ENCODE assay signal across 9 cellular contexts in genomic region chr11:65013130-65013691, GRCh38. TPM values are rescaled to one million over a fixed set of nuclear protein-coding genes. Genes with fewer than 3 reads are reported as not detected.
DNase-seq lines count a peak whose midpoint lies in the region; ATAC-seq, FAIRE-seq and TF ChIP-seq lines count a peak whose summit lies in the region.
"Had no signal": no experiment of that assay in that cellular context is flagged by ENCODE, and none has a peak within 500 bp of the region (broad histone marks: within the 10 kb centered on the region; RNA-seq: fewer than 3 reads in every experiment).

No MANE protein-coding gene starts in this region.

- H2AFZ ChIP-seq in H1 (ENCODE audit: low read length), result peak overlapping the region; percentile 1; the same call in 1 of the 2 replicates

- no peak overlapping the region for H4K5ac ChIP-seq in H1 (ENCODE audit: insufficient read length, low read depth, low read length)

- peak overlapping the region; percentile 81 for H3K4me3 Mint-ChIP-seq in activated CD8-positive, alpha-beta T cell treated with anti-CD3 and anti-CD28 coated beads, Interleukin-2, amount 10 ng/mL, durations not matched to agents 7 days and 5 days
- H3K4me3 Mint-ChIP-seq in mesothelial cell of epicardium, result peak overlapping the region; percentile 79

- H3K4me3 ChIP-seq in BLaER1, result peak overlapping the region; percentile 77
- H3K4me3 ChIP-seq in H1 (ENCODE audit: extremely low read depth in 1 of 4, insufficient read depth in 2 of 4, low read depth in 3 of 4, low read length in 4 of 4), result peak overlapping the region in 3 of 4 experiments; percentile 66 to 92 (median 81)

- H3K4me2 ChIP-seq in BLaER1, result peak overlapping the region; percentile 92
- peak overlapping the region; percentile 2 to 92; a peak in 3 of 4 replicates for H3K4me2 ChIP-seq in H1 (ENCODE audit: insufficient read depth in 1 of 2, low read depth in 2 of 2, low read length in 2 of 2)

- peak overlapping the region; percentile 94 for H3K27ac ChIP-seq in BLaER1
- H3K27ac ChIP-seq in H1 (ENCODE audit: low read depth, low read length), result peak overlapping the region; percentile 88; the same call in 1 of the 2 replicates

- no peaks in the 10 kb centered on the region for H3K79me1 ChIP-seq in H1 (ENCODE audit: low read depth, low read length)

- H4K20me1 ChIP-seq in BLaER1, result no peaks in the 10 kb centered on the region; the same call in 1 of the 2 replicates
- peaks cover 3% of the 10 kb centered on the region in 2 experiments for H4K20me1 ChIP-seq in H1 (replicated peaks in 1 of 2; ENCODE audit: control insufficient read depth in 1 of 2, insufficient read depth in 2 of 2, low read length in 2 of 2)

- peaks cover 18% of the 10 kb centered on the region for H3K36me3 Mint-ChIP-seq in activated CD8-positive, alpha-beta T cell treated with anti-CD3 and anti-CD28 coated beads, Interleukin-2, amount 10 ng/mL, durations not matched to agents 7 days and 5 days (ENCODE audit: low read depth)
- H3K36me3 Mint-ChIP-seq in mesothelial cell of epicardium, result peaks cover 13% of the 10 kb centered on the region

- TF ChIP-seq CTCF in H1 (IDR thresholded peaks at IDR 0.05; ENCODE audit: control extremely low read depth in 1 of 3, insufficient read depth in 1 of 3, low read depth in 1 of 3, low read length in 3 of 3), result peak; percentile 61 to 94 (median 78)
- TF ChIP-seq CTCF in mesothelial cell of epicardium (IDR thresholded peaks at IDR 0.05; ENCODE audit: unreplicated experiment), result no peak

- H3K23ac ChIP-seq in H1 (ENCODE audit: insufficient read length), result no peak overlapping the region

- peaks cover 40% of the 10 kb centered on the region for H3K4me1 ChIP-seq in BLaER1
- H3K4me1 ChIP-seq in H1 (replicated peaks in 1 of 4; ENCODE audit: control insufficient read depth in 3 of 4, insufficient read depth in 4 of 4, low read length in 3 of 4), result peaks cover 0 to 7% (median under 1%) of the 10 kb centered on the region in 4 experiments; a peak in 4 of 7 replicates

- no peak overlapping the region for H2BK15ac ChIP-seq in H1 (ENCODE audit: low read length)

- H3K9ac ChIP-seq in BLaER1, result peak overlapping the region; percentile 86
- H3K9ac ChIP-seq in H1 (replicated peaks in 1 of 4; ENCODE audit: extremely low read depth in 1 of 4, low read depth in 3 of 4, low read length in 3 of 4), result peak overlapping the region in 2 of 4 experiments; percentile 73 to 79; a peak in 2 of 7 replicates

- peak in 1 of 2 experiments; percentile 39; a peak in 1 of 3 replicates for TF ChIP-seq EP300 in H1 (IDR thresholded peaks at IDR 0.05; ENCODE audit: borderline replicate concordance in 1 of 2, low read depth in 2 of 2, low read length in 2 of 2)

- no peak overlapping the region for H2AK5ac ChIP-seq in H1 (ENCODE audit: low read depth, low read length)

- ATAC-seq in GM21447 (IDR thresholded peaks at IDR 0.05; ENCODE audit: unreplicated experiment), result peak; percentile 62
- ATAC-seq in activated CD8-positive, alpha-beta T cell treated with anti-CD3 and anti-CD28 coated beads, Interleukin-2, amount 10 ng/mL, durations not matched to agents 7 days and 5 days, result no peak

- no peak for TF ChIP-seq POLR2A in H1 (IDR thresholded peaks at IDR 0.05; ENCODE audit: control extremely low read depth in 1 of 2, low read depth in 2 of 2, low read length in 2 of 2)

- CTCF ChIA-PET in activated CD8-positive, alpha-beta T cell treated with anti-CD3 and anti-CD28 coated beads, Interleukin-2, amount 10 ng/mL, durations not matched to agents 7 days and 5 days (lab: Charles Lee), result interaction anchor here (0.6 to 4.3 kb wide), 50 partner anchors 10 to 317 kb away, joined by 3 to 47 read pairs (median 5); partner anchors contain the start of genes BATF2, CDC42BPG, CDCA5 and FAU
- CTCF ChIA-PET in H1 (lab: Charles Lee; ENCODE audit: partially characterized antibody), result interaction anchor here (0.6 to 6.5 kb wide), 45 partner anchors 8 to 242 kb away, joined by 3 to 48 read pairs (median 4); partner anchors contain the start of genes BATF2, CDCA5, SAC3D1 and SNX15

- H3K9me3 ChIP-seq in BLaER1, result no peaks in the 10 kb centered on the region
- no peaks in the 10 kb centered on the region for H3K9me3 ChIP-seq in H1 (ENCODE audit: insufficient read depth in 2 of 2, low read depth in 1 of 2, low read length in 1 of 2)

- H3K4ac ChIP-seq in H1 (replicated peaks; ENCODE audit: insufficient read length, low read depth, low read length), result no peak overlapping the region

- H3K9me3 Mint-ChIP-seq in activated CD8-positive, alpha-beta T cell treated with anti-CD3 and anti-CD28 coated beads, Interleukin-2, amount 10 ng/mL, durations not matched to agents 7 days and 5 days (ENCODE audit: insufficient read depth), result no peaks in the 10 kb centered on the region
- H3K9me3 Mint-ChIP-seq in mesothelial cell of epicardium, result no peaks in the 10 kb centered on the region

- peaks cover 25% of the 10 kb centered on the region for H3K4me1 Mint-ChIP-seq in activated CD8-positive, alpha-beta T cell treated with anti-CD3 and anti-CD28 coated beads, Interleukin-2, amount 10 ng/mL, durations not matched to agents 7 days and 5 days (ENCODE audit: low read depth)
- peaks cover 11% of the 10 kb centered on the region for H3K4me1 Mint-ChIP-seq in mesothelial cell of epicardium

- no peak overlapping the region for H4K91ac ChIP-seq in H1 (replicated peaks; ENCODE audit: insufficient read length, low read length)

- H3K14ac ChIP-seq in H1 (ENCODE audit: insufficient read length), result no peak overlapping the region

- peaks cover 2% of the 10 kb centered on the region; the same call in 1 of the 2 replicates for H3K23me2 ChIP-seq in H1 (ENCODE audit: low read depth, low read length)

- peaks cover 0 to 10% of the 10 kb centered on the region in 2 experiments; a peak in 1 of 4 replicates for H3K79me2 ChIP-seq in H1 (ENCODE audit: control insufficient read depth in 1 of 2, insufficient read depth in 2 of 2, low read length in 2 of 2)

- H2BK5ac ChIP-seq in H1 (ENCODE audit: low read depth, low read length), result no peak overlapping the region

- POLR2A ChIA-PET in activated CD8-positive, alpha-beta T cell treated with anti-CD3 and anti-CD28 coated beads, Interleukin-2, amount 10 ng/mL, durations not matched to agents 7 days and 5 days (lab: Charles Lee), result interaction anchor here (0.5 to 3.2 kb wide), 9 partner anchors 13 to 240 kb away, joined by 3 to 14 read pairs (median 3); partner anchors contain the start of genes FAU, MRPL49, PPP2R5B and SAC3D1
- POLR2A ChIA-PET in H1 (lab: Charles Lee; ENCODE audit: partially characterized antibody), result interaction anchor here (0.8 to 3.7 kb wide), 8 partner anchors 9 to 99 kb away, joined by 3 to 20 read pairs (median 3); partner anchors contain the start of genes BATF2, PPP2R5B and TM7SF2

- H3K27ac Mint-ChIP-seq in activated CD8-positive, alpha-beta T cell treated with anti-CD3 and anti-CD28 coated beads, Interleukin-2, amount 10 ng/mL, durations not matched to agents 7 days and 5 days, result peak overlapping the region; percentile 94
- peak overlapping the region; percentile 93 for H3K27ac Mint-ChIP-seq in mesothelial cell of epicardium

- H3K36me3 ChIP-seq in BLaER1 (peaks cover 10% of the 10 kb centered on the region), H1 (ENCODE audit: control insufficient read depth in 2 of 4, insufficient read depth in 4 of 4, low read length in 3 of 4) (peaks cover 0 to under 1% (median under 1%) of the 10 kb centered on the region in 4 experiments; a peak in 2 of 8 replicates)

- no peak overlapping the region for H3K56ac ChIP-seq in H1 (replicated peaks; ENCODE audit: insufficient read length, low read depth, low read length)

- 29% methylated on average over 14 of the region's 14 CpGs; no CpG with 5 or more reads in 1 of the 2 experiments for WGBS in H1 (ENCODE audit: extremely low coverage in 1 of 2, insufficient coverage in 1 of 2, insufficient read length in 1 of 2, insufficient replicate concordance in 2 of 2, low coverage in 1 of 2, low lambda C conversion rate in 2 of 2, missing lambda C conversion rate in 1 of 2), 2 experiments

- peak; percentile 71 to 81 for TF ChIP-seq RAD21 in H1 (IDR thresholded peaks at IDR 0.05 in 1 of 2, conservative IDR thresholded peaks at IDR 0.05 in 1 of 2; ENCODE audit: low read depth in 2 of 2, low read length in 2 of 2)

- H3K27me3 ChIP-seq in BLaER1 (no peaks in the 10 kb centered on the region), H1 (replicated peaks in 1 of 4; ENCODE audit: control insufficient read depth in 3 of 4, extremely low read depth in 1 of 4, insufficient read depth in 3 of 4, low read length in 3 of 4) (no peaks in the 10 kb centered on the region)

- peak overlapping the region; percentile 81; the same call in 1 of the 2 replicates for H4K8ac ChIP-seq in H1 (ENCODE audit: extremely low read depth, insufficient read depth, low read length)

- no peak overlapping the region for H2BK12ac ChIP-seq in H1 (ENCODE audit: low read depth, low read length)

- no peaks in the 10 kb centered on the region for H3K27me3 Mint-ChIP-seq in activated CD8-positive, alpha-beta T cell treated with anti-CD3 and anti-CD28 coated beads, Interleukin-2, amount 10 ng/mL, durations not matched to agents 7 days and 5 days (ENCODE audit: low read depth)
- H3K27me3 Mint-ChIP-seq in mesothelial cell of epicardium (ENCODE audit: low read depth), result no peaks in the 10 kb centered on the region

- H2BK120ac ChIP-seq in H1 (replicated peaks; ENCODE audit: low read depth, low read length), result no peak overlapping the region

- FAIRE-seq in H1 (lab: Jason Lieb, UNC), result no peak

- H2BK20ac ChIP-seq in H1 (ENCODE audit: low read length), result no peak overlapping the region

- DNase-seq in NCI-H187 treated with DMSO at 0.1 percent for 48 hours (lab: John Stamatoyannopoulos, UW), result peak; percentile 19
- peak; percentile 95 for DNase-seq in activated CD8-positive, alpha-beta T cell treated with anti-CD3 and anti-CD28 coated beads, Interleukin-2, amount 10 ng/mL, durations not matched to agents 7 days and 5 days
- peak in 1 of 2 experiments; percentile 93 for DNase-seq in H1 (ENCODE audit: low read depth in 1 of 2, low spot score in 2 of 2)
- peak; percentile 71 to 87 for DNase-seq in mesothelial cell of epicardium (ENCODE audit: low spot score in 2 of 2, unreplicated experiment in 2 of 2)
- DNase-seq in stimulated activated CD8-positive, alpha-beta memory T cell treated with anti-CD3 and anti-CD28 coated beads, Interleukin-4, amount 100 ng/mL, for 1 hour (ENCODE audit: low read depth in 2 of 2, low spot score in 1 of 2), result peak; percentile 73 to 84
- no peak for DNase-seq in inferior parietal cortex (ENCODE audit: extremely low spot score)

- no peak overlapping the region for H3K18ac ChIP-seq in H1 (ENCODE audit: extremely low read depth, low read length)

RNA-seq across cellular contexts. Expression of gene ARL2, which starts 0.7 kb away (rescaled TPM):
- total RNA-seq in activated CD8-positive, alpha-beta T cell treated with anti-CD3 and anti-CD28 coated beads, Interleukin-2, amount 10 ng/mL, durations not matched to agents 7 days and 5 days, result 10 to 100 TPM; 69.1 to 79.2 TPM
- total RNA-seq in H1 (2021; fragmentation: NEBNext Ultra II Directional; extraction: Animal tissue kit (Norgen Biotek cat#: 25700)), result 184 and 186 TPM in 2 replicates
- 535 and 640 TPM in 2 replicates for polyA plus RNA-seq in H1 (2011; rRNA removed)
- polyA plus RNA-seq in H1 (2011; cell fraction: cytosol; rRNA removed), result 443 TPM
- 284 TPM for polyA plus RNA-seq in H1 (2011; cell fraction: nucleus; rRNA removed)
- 213 to 322 TPM (median 296 TPM) in 4 replicates for polyA plus RNA-seq in H1 (2012, experiment 1 of 2)
- 334 TPM for polyA plus RNA-seq in H1 (2012, experiment 2 of 2)
- 189 TPM for polyA plus RNA-seq in H1 (2013, experiment 1 of 2)
- polyA plus RNA-seq in H1 (2013, experiment 2 of 2), result 188 TPM
- polyA minus RNA-seq in H1 (2011; rRNA and poly(A)+ RNA removed), result 77.4 and 96.4 TPM in 2 replicates
- 111 TPM for polyA minus RNA-seq in H1 (2011; cell fraction: cytosol; rRNA and poly(A)+ RNA removed)
- polyA minus RNA-seq in H1 (2011; cell fraction: nucleus; rRNA and poly(A)+ RNA removed), result 76.0 TPM
- 79.9 to 87.3 TPM (median 84.4 TPM) in 3 replicates for total RNA-seq in mesothelial cell of epicardium

RNA-seq across cellular contexts. Expression of gene SNX15, which starts 14.0 kb away (rescaled TPM):
- total RNA-seq in activated CD8-positive, alpha-beta T cell treated with anti-CD3 and anti-CD28 coated beads, Interleukin-2, amount 10 ng/mL, durations not matched to agents 7 days and 5 days, result 10 to 100 TPM; 21.2 to 25.7 TPM
- 18.3 and 19.6 TPM in 2 replicates for total RNA-seq in H1 (2021; fragmentation: NEBNext Ultra II Directional; extraction: Animal tissue kit (Norgen Biotek cat#: 25700))
- polyA plus RNA-seq in H1 (2011; rRNA removed), result 13.0 and 20.2 TPM in 2 replicates
- 13.9 TPM for polyA plus RNA-seq in H1 (2011; cell fraction: cytosol; rRNA removed)
- polyA plus RNA-seq in H1 (2011; cell fraction: nucleus; rRNA removed), result 13.3 TPM
- polyA plus RNA-seq in H1 (2012, experiment 1 of 2), result 0.94 to 19.7 TPM (median 15.7 TPM) in 4 replicates
- polyA plus RNA-seq in H1 (2012, experiment 2 of 2), result 17.1 TPM
- polyA plus RNA-seq in H1 (2013, experiment 1 of 2), result 11.2 TPM
- polyA plus RNA-seq in H1 (2013, experiment 2 of 2), result 10.0 TPM
- 5.2 and 10.9 TPM in 2 replicates for polyA minus RNA-seq in H1 (2011; rRNA and poly(A)+ RNA removed)
- polyA minus RNA-seq in H1 (2011; cell fraction: cytosol; rRNA and poly(A)+ RNA removed), result 7.0 TPM
- 9.8 TPM for polyA minus RNA-seq in H1 (2011; cell fraction: nucleus; rRNA and poly(A)+ RNA removed)
- total RNA-seq in mesothelial cell of epicardium, result 19.2 to 21.0 TPM (median 20.8 TPM) in 3 replicates

RNA-seq across cellular contexts. Expression of gene BATF2, which starts 16.4 kb away (rescaled TPM):
- total RNA-seq in activated CD8-positive, alpha-beta T cell treated with anti-CD3 and anti-CD28 coated beads, Interleukin-2, amount 10 ng/mL, durations not matched to agents 7 days and 5 days, result under 1 TPM; 0.50 to 0.99 TPM
- total RNA-seq in H1 (2021; fragmentation: NEBNext Ultra II Directional; extraction: Animal tissue kit (Norgen Biotek cat#: 25700)), result 1.4 and 2.0 TPM in 2 replicates
- 3.1 and 4.6 TPM in 2 replicates for polyA plus RNA-seq in H1 (2011; rRNA removed)
- polyA plus RNA-seq in H1 (2011; cell fraction: cytosol; rRNA removed), result 2.0 TPM
- 1.9 TPM for polyA plus RNA-seq in H1 (2011; cell fraction: nucleus; rRNA removed)
- 1.2 to 2.1 TPM (median 1.8 TPM) in 4 replicates for polyA plus RNA-seq in H1 (2012, experiment 1 of 2)
- 2.2 TPM for polyA plus RNA-seq in H1 (2012, experiment 2 of 2)
- 1.5 TPM for polyA plus RNA-seq in H1 (2013, experiment 1 of 2)
- polyA plus RNA-seq in H1 (2013, experiment 2 of 2), result 1.3 TPM
- polyA minus RNA-seq in H1 (2011; rRNA and poly(A)+ RNA removed), result 1.8 and 2.0 TPM in 2 replicates
- polyA minus RNA-seq in H1 (2011; cell fraction: cytosol; rRNA and poly(A)+ RNA removed), result 0.95 TPM
- polyA minus RNA-seq in H1 (2011; cell fraction: nucleus; rRNA and poly(A)+ RNA removed), result 1.4 TPM
- total RNA-seq in mesothelial cell of epicardium, result 1.5 to 1.9 TPM (median 1.7 TPM) in 3 replicates

RNA-seq across cellular contexts. Expression of gene SAC3D1, which starts 27.8 kb away (rescaled TPM):
- total RNA-seq in activated CD8-positive, alpha-beta T cell treated with anti-CD3 and anti-CD28 coated beads, Interleukin-2, amount 10 ng/mL, durations not matched to agents 7 days and 5 days, result 10 to 100 TPM; 36.3 to 36.6 TPM
- total RNA-seq in H1 (2021; fragmentation: NEBNext Ultra II Directional; extraction: Animal tissue kit (Norgen Biotek cat#: 25700)), result 19.4 and 23.3 TPM in 2 replicates
- 25.8 and 41.3 TPM in 2 replicates for polyA plus RNA-seq in H1 (2011; rRNA removed)
- polyA plus RNA-seq in H1 (2011; cell fraction: cytosol; rRNA removed), result 27.5 TPM
- polyA plus RNA-seq in H1 (2011; cell fraction: nucleus; rRNA removed), result 27.6 TPM
- polyA plus RNA-seq in H1 (2012, experiment 1 of 2), result 10.1 to 20.1 TPM (median 18.5 TPM) in 4 replicates
- 13.0 TPM for polyA plus RNA-seq in H1 (2012, experiment 2 of 2)
- polyA plus RNA-seq in H1 (2013, experiment 1 of 2), result 16.0 TPM
- polyA plus RNA-seq in H1 (2013, experiment 2 of 2), result 15.8 TPM
- 3.8 and 5.2 TPM in 2 replicates for polyA minus RNA-seq in H1 (2011; rRNA and poly(A)+ RNA removed)
- 14.0 TPM for polyA minus RNA-seq in H1 (2011; cell fraction: cytosol; rRNA and poly(A)+ RNA removed)
- 11.7 TPM for polyA minus RNA-seq in H1 (2011; cell fraction: nucleus; rRNA and poly(A)+ RNA removed)
- total RNA-seq in mesothelial cell of epicardium, result 15.3 to 16.3 TPM (median 16.1 TPM) in 3 replicates

RNA-seq across cellular contexts. Expression of gene MAJIN, which starts 41.3 kb away (rescaled TPM):
- not detected for total RNA-seq in activated CD8-positive, alpha-beta T cell treated with anti-CD3 and anti-CD28 coated beads, Interleukin-2, amount 10 ng/mL, durations not matched to agents 7 days and 5 days
- not detected in 2 replicates for total RNA-seq in H1 (2021; fragmentation: NEBNext Ultra II Directional; extraction: Animal tissue kit (Norgen Biotek cat#: 25700))
- polyA plus RNA-seq in H1 (2011; rRNA removed), result not detected in 2 replicates
- not detected for polyA plus RNA-seq in H1 (2011; cell fraction: cytosol; rRNA removed)
- not detected for polyA plus RNA-seq in H1 (2011; cell fraction: nucleus; rRNA removed)
- polyA plus RNA-seq in H1 (2012, experiment 1 of 2), result not detected in 4 replicates
- polyA plus RNA-seq in H1 (2012, experiment 2 of 2), result not detected
- polyA plus RNA-seq in H1 (2013, experiment 1 of 2), result not detected
- not detected for polyA plus RNA-seq in H1 (2013, experiment 2 of 2)
- not detected in 2 replicates for polyA minus RNA-seq in H1 (2011; rRNA and poly(A)+ RNA removed)
- polyA minus RNA-seq in H1 (2011; cell fraction: cytosol; rRNA and poly(A)+ RNA removed), result not detected
- polyA minus RNA-seq in H1 (2011; cell fraction: nucleus; rRNA and poly(A)+ RNA removed), result not detected
- not detected in 3 replicates for total RNA-seq in mesothelial cell of epicardium
- total RNA-seq: M059J had no signal
